Comparison of ENCODE assay signal across 1 cellular context in the genomic region with DNA sequence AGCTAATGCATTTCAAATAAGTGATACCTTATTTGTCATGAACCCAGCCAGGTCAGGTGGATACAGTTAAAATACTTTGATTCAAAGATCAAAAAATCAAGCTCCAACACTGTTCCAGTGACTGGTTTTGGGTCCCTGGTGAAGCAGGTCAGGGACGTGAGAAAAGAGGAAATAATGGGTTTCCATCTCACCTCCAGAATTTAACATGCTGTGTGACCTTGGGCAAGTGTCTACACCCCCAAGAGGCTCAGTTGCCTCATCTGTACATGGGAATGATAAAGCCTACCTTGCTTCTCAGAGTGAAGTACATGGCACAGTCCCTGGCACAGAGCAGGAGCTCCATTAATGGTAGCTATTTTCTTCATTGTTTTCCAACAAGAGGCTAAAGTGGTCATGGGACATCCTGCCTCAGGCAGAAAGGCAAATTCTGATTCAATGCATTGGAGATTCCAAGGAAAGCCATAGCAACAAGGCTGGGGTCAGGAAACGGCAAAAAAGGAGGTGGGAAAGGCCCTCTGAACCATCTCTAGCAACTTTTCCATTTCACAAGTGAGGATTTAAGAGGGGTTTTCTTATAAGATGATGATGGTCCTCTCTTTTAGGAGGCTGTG.
TF ChIP-seq lines count a peak whose summit lies in the region.

No MANE protein-coding gene starts in this region.

TF ChIP-seq in GM23338, 12 proteins besides CTCF, POLR2A, EP300 and RAD21 (continued from another document):
- TF ChIP-seq, protein P1, sequence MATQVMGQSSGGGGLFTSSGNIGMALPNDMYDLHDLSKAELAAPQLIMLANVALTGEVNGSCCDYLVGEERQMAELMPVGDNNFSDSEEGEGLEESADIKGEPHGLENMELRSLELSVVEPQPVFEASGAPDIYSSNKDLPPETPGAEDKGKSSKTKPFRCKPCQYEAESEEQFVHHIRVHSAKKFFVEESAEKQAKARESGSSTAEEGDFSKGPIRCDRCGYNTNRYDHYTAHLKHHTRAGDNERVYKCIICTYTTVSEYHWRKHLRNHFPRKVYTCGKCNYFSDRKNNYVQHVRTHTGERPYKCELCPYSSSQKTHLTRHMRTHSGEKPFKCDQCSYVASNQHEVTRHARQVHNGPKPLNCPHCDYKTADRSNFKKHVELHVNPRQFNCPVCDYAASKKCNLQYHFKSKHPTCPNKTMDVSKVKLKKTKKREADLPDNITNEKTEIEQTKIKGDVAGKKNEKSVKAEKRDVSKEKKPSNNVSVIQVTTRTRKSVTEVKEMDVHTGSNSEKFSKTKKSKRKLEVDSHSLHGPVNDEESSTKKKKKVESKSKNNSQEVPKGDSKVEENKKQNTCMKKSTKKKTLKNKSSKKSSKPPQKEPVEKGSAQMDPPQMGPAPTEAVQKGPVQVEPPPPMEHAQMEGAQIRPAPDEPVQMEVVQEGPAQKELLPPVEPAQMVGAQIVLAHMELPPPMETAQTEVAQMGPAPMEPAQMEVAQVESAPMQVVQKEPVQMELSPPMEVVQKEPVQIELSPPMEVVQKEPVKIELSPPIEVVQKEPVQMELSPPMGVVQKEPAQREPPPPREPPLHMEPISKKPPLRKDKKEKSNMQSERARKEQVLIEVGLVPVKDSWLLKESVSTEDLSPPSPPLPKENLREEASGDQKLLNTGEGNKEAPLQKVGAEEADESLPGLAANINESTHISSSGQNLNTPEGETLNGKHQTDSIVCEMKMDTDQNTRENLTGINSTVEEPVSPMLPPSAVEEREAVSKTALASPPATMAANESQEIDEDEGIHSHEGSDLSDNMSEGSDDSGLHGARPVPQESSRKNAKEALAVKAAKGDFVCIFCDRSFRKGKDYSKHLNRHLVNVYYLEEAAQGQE (IDR thresholded peaks at IDR 0.05; ENCODE audit: unreplicated experiment), result no peak
- TF ChIP-seq EZH2 (IDR thresholded peaks at IDR 0.05; ENCODE audit: low read depth, unreplicated experiment), result no peak
- TF ChIP-seq ZNF462 (CRISPR knock-in tag; IDR thresholded peaks at IDR 0.05), result no peak
- TF ChIP-seq ZNF331 (CRISPR knock-in tag; IDR thresholded peaks at IDR 0.05; ENCODE audit: low read depth), result no peak
- TF ChIP-seq EZH2phosphoT487 (IDR thresholded peaks at IDR 0.05; ENCODE audit: unreplicated experiment), result no peak
- TF ChIP-seq STAT1 (IDR thresholded peaks at IDR 0.05; ENCODE audit: unreplicated experiment), result no peak
- TF ChIP-seq, protein P2, sequence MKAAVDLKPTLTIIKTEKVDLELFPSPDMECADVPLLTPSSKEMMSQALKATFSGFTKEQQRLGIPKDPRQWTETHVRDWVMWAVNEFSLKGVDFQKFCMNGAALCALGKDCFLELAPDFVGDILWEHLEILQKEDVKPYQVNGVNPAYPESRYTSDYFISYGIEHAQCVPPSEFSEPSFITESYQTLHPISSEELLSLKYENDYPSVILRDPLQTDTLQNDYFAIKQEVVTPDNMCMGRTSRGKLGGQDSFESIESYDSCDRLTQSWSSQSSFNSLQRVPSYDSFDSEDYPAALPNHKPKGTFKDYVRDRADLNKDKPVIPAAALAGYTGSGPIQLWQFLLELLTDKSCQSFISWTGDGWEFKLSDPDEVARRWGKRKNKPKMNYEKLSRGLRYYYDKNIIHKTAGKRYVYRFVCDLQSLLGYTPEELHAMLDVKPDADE (IDR thresholded peaks at IDR 0.05), result no peak
- TF ChIP-seq JUNB (IDR thresholded peaks at IDR 0.05; ENCODE audit: unreplicated experiment), result no peak
- no peak for TF ChIP-seq NANOG (IDR thresholded peaks at IDR 0.05; ENCODE audit: borderline replicate concordance)
- no peak for TF ChIP-seq POLR2AphosphoS5 (IDR thresholded peaks at IDR 0.05; ENCODE audit: low read depth)
